ENCODE assay signal across 15 cellular contexts in the genomic region with DNA sequence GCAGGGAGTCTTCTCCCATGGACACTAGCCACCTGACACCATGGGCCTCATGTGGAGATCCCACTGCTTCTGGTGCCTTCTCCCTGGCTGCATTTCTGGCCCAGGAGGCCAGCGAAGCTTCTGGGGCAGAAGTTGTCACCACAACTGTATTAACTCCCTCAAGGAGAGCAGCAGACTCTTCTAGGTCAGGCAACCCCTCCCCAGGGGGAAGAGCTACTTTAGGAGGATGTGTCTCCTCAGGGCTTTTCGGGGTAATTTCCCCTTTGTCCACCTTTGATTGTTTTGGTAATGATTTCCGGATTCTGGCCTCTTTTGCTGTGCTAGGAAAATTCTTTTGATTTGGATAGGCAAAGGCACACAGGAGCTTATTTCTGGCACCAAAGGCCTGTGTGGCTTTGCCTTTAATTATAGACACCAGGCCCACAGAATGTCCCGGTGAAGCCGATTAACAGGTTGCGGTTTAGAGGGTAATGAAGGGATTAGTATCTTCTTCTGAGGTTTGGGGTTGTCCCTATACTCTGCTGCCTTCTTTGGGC. TPM values are rescaled to one million over a fixed set of nuclear protein-coding genes. Genes with fewer than 3 reads are reported as not detected.
DNase-seq lines count a peak whose midpoint lies in the region; ATAC-seq, FAIRE-seq and TF ChIP-seq lines count a peak whose summit lies in the region.
"Had no signal": no experiment of that assay in that cellular context is flagged by ENCODE, and none has a peak within 500 bp of the region (broad histone marks: within the 10 kb centered on the region; RNA-seq: fewer than 3 reads in every experiment).

No MANE protein-coding gene starts in this region.

- no peaks in the 10 kb centered on the region for H4K20me1 ChIP-seq in BLaER1

- H3K36me3 ChIP-seq in BLaER1 (no peaks in the 10 kb centered on the region), small intestine (ENCODE audit: control insufficient read depth in 2 of 2, insufficient read depth in 2 of 2, low read length in 2 of 2) (no peaks in the 10 kb centered on the region)
- H3K36me3 ChIP-seq: prostate gland had no signal

- no peaks in the 10 kb centered on the region for H3K27me3 Mint-ChIP-seq in activated naive CD8-positive, alpha-beta T cell treated with anti-CD3 and anti-CD28 coated beads for 36 hours
- no peaks in the 10 kb centered on the region for H3K27me3 Mint-ChIP-seq in type B pancreatic cell

- TF ChIP-seq CTCF in GM12875 (IDR thresholded peaks at IDR 0.05; ENCODE audit: borderline replicate concordance, insufficient read depth, low read depth, low read length) = no peak
- TF ChIP-seq CTCF in type B pancreatic cell (conservative IDR thresholded peaks at IDR 0.05) = no peak

- peaks cover 44% of the 10 kb centered on the region for H3K4me1 Mint-ChIP-seq in activated naive CD8-positive, alpha-beta T cell treated with anti-CD3 and anti-CD28 coated beads for 36 hours
- no peaks in the 10 kb centered on the region for H3K4me1 Mint-ChIP-seq in type B pancreatic cell (ENCODE audit: unreplicated experiment)
- H3K4me1 Mint-ChIP-seq: mesothelial cell of epicardium had no signal

- H3K27me3 ChIP-seq in BLaER1 (no peaks in the 10 kb centered on the region), small intestine (ENCODE audit: control insufficient read depth in 2 of 2, insufficient read depth in 2 of 2, low read length in 2 of 2) (no peaks in the 10 kb centered on the region)

- no peaks in the 10 kb centered on the region for H3K36me3 Mint-ChIP-seq in activated naive CD8-positive, alpha-beta T cell treated with anti-CD3 and anti-CD28 coated beads for 36 hours
- H3K36me3 Mint-ChIP-seq in type B pancreatic cell = no peaks in the 10 kb centered on the region
- H3K36me3 Mint-ChIP-seq: mesothelial cell of epicardium had no signal

- peak overlapping the region; percentile 19; the same call in 1 of the 2 replicates for H3K27ac ChIP-seq in BLaER1
- no peak overlapping the region for H3K27ac ChIP-seq in small intestine (ENCODE audit: low read depth in 1 of 2, low read length in 1 of 2)
- H3K27ac ChIP-seq: prostate gland had no signal

- no peak for DNase-seq in activated naive CD8-positive, alpha-beta T cell treated with anti-CD3 and anti-CD28 coated beads for 36 hours
- no peak for DNase-seq in small intestine
- no peak for DNase-seq in type B pancreatic cell (ENCODE audit: extremely low spot score, unreplicated experiment)
- no peak for DNase-seq in cortex of kidney (lab: John Stamatoyannopoulos, UW)
- DNase-seq: activated CD4-positive, alpha-beta T cell treated with anti-CD3 and anti-CD28 coated beads for 4 hours; GOT3; Kasumi-1; stimulated activated CD4-positive, alpha-beta T cell treated with anti-CD3 and anti-CD28 coated beads, Interleukin-4, amount 100 ng/mL, for 1 hour had no signal

- H3K9me3 ChIP-seq in BLaER1 = no peaks in the 10 kb centered on the region
- no peaks in the 10 kb centered on the region for H3K9me3 ChIP-seq in small intestine (ENCODE audit: control insufficient read depth, low read depth)
- H3K9me3 ChIP-seq: prostate gland had no signal

- ATAC-seq in HG02678 (IDR thresholded peaks at IDR 0.05; ENCODE audit: unreplicated experiment) (peak; percentile 49), GM18909 (IDR thresholded peaks at IDR 0.05; ENCODE audit: poor library complexity, unreplicated experiment) (no peak)

- H3K4me3 ChIP-seq in BLaER1 (no peak overlapping the region), GM12875 (ENCODE audit: low read depth, low read length) (peak overlapping the region; percentile 24), small intestine (ENCODE audit: low read depth in 1 of 2, low read length in 2 of 2) (no peak overlapping the region)
- H3K4me3 ChIP-seq: prostate gland had no signal

- peaks cover 38% of the 10 kb centered on the region for H3K4me1 ChIP-seq in BLaER1
- no peaks in the 10 kb centered on the region for H3K4me1 ChIP-seq in small intestine (ENCODE audit: control insufficient read depth in 2 of 2, insufficient read depth in 1 of 2, low read depth in 1 of 2, low read length in 1 of 2)
- H3K4me1 ChIP-seq: prostate gland had no signal

- peak overlapping the region; percentile 58 for H3K27ac Mint-ChIP-seq in activated naive CD8-positive, alpha-beta T cell treated with anti-CD3 and anti-CD28 coated beads for 36 hours
- no peak overlapping the region for H3K27ac Mint-ChIP-seq in type B pancreatic cell
- H3K27ac Mint-ChIP-seq: mesothelial cell of epicardium had no signal

- 75 to 90% (median 84%) methylated on average over 6 of the region's 6 CpGs for WGBS in small intestine, 3 donors

- no peaks in the 10 kb centered on the region for H3K9me3 Mint-ChIP-seq in activated naive CD8-positive, alpha-beta T cell treated with anti-CD3 and anti-CD28 coated beads for 36 hours
- H3K9me3 Mint-ChIP-seq in type B pancreatic cell = no peaks in the 10 kb centered on the region
- H3K9me3 Mint-ChIP-seq: mesothelial cell of epicardium had no signal

- FAIRE-seq in small intestine (lab: Jason Lieb, UNC) = no peak
- FAIRE-seq: colon had no signal

- H3K4me3 Mint-ChIP-seq in activated naive CD8-positive, alpha-beta T cell treated with anti-CD3 and anti-CD28 coated beads for 36 hours = no peak overlapping the region
- H3K4me3 Mint-ChIP-seq in type B pancreatic cell = no peak overlapping the region
- H3K4me3 Mint-ChIP-seq: mesothelial cell of epicardium had no signal

- H3K9ac ChIP-seq in BLaER1 = peak overlapping the region; percentile 15; the same call in 1 of the 2 replicates

- peak overlapping the region; percentile 65 for H3K4me2 ChIP-seq in BLaER1

RNA-seq across cellular contexts. Expression of a gene that starts 8.9 kb away (rescaled TPM):
- 100 to 1,000 TPM; 180 to 181 TPM for total RNA-seq in activated naive CD8-positive, alpha-beta T cell treated with anti-CD3 and anti-CD28 coated beads for 36 hours
- polyA plus RNA-seq in small intestine = 10 to 100 TPM; 26.4 to 49.8 (median 33.2) TPM
- 70.4 and 104 TPM in 2 replicates for total RNA-seq in type B pancreatic cell (ENCODE audit: low replicate concordance)

RNA-seq across cellular contexts. Expression of a gene that starts 17.3 kb away (rescaled TPM):
- 1 to 10 TPM in 1 of 2 experiments, under 1 TPM in 1; 0.89 to 1.1 TPM for total RNA-seq in activated naive CD8-positive, alpha-beta T cell treated with anti-CD3 and anti-CD28 coated beads for 36 hours
- polyA plus RNA-seq in small intestine = under 1 TPM; 0.54 to 0.89 (median 0.84) TPM
- 2.4 and 3.7 TPM in 2 replicates for total RNA-seq in type B pancreatic cell (ENCODE audit: low replicate concordance)

RNA-seq across cellular contexts. Expression of a gene that starts 40.7 kb away (rescaled TPM):
- total RNA-seq in activated naive CD8-positive, alpha-beta T cell treated with anti-CD3 and anti-CD28 coated beads for 36 hours = under 1 TPM; 0.18 to 0.21 TPM
- polyA plus RNA-seq in small intestine = 1 to 10 TPM in 1 of 3 donors, under 1 TPM in 2; 0.03 to 4.5 (median 0.54) TPM
- 2.8 TPM in 1 of 2 replicates, not detected in the other for total RNA-seq in type B pancreatic cell (ENCODE audit: low replicate concordance)
